12 cellular contexts compared by ENCODE assay signal in the genomic region with DNA sequence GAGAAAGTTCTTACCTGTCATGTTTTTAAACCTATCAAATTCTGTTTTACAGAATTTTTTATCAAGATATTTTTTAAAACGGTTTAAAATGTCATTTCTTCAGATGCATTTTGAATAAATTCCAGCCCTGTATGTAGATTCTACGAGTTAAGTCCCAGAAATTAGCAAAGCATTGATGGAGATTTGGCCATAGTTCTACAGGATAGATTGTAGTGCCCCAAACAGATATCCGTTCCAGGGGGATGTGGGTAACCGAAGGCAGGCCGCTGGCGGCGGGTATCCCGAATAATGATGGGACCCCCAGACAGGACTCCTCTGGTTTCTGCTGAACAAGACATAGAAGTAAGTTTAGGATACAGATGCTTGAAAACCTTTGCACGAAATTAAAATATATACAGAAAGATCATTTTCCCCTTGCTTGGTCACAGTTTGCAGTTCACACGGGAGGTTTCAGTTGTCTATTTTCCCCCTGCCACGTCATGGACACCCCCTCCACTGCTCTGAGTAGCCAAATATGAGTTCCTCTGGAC. TPM values are rescaled to one million over a fixed set of nuclear protein-coding genes. Genes with fewer than 3 reads are reported as not detected.
A peak's percentile ranks its signal among the peaks of the same experiment; 100 is the strongest.
DNase-seq lines count a peak whose midpoint lies in the region; ATAC-seq and TF ChIP-seq lines count a peak whose summit lies in the region.
"Had no signal": no experiment of that assay in that cellular context is flagged by ENCODE, and none has a peak within 500 bp of the region (broad histone marks: within the 10 kb centered on the region; RNA-seq: fewer than 3 reads in every experiment).

No MANE protein-coding gene starts in this region.

- no peak overlapping the region for H3K27ac ChIP-seq in right atrium auricular region
- H3K27ac ChIP-seq in cingulate gyrus (ENCODE audit: low read depth, low read length) = peak overlapping the region; percentile 88
- no peak overlapping the region for H3K27ac ChIP-seq in muscle layer of duodenum (ENCODE audit: low read length)
- H3K27ac ChIP-seq in aorta (ENCODE audit: low read depth in 1 of 2, low read length in 2 of 2) = no peak overlapping the region

- H3K4me3 ChIP-seq in right atrium auricular region (peak overlapping the region; percentile 28 to 49), muscle layer of duodenum (ENCODE audit: low read depth in 1 of 2, low read length in 2 of 2) (peak overlapping the region; percentile 40 to 81), aorta (ENCODE audit: low read length in 2 of 2) (peak overlapping the region; percentile 59 to 62)

- peaks cover 0 to 34% of the 10 kb centered on the region in 2 donors for H3K4me1 ChIP-seq in right atrium auricular region
- peaks cover 0 to 30% of the 10 kb centered on the region in 2 donors for H3K4me1 ChIP-seq in muscle layer of duodenum (ENCODE audit: control insufficient read depth in 1 of 2, insufficient read depth in 2 of 2, low read length in 2 of 2)
- no peaks in the 10 kb centered on the region for H3K4me1 ChIP-seq in aorta (ENCODE audit: control insufficient read depth in 1 of 2, insufficient read depth in 2 of 2, low read length in 2 of 2)

- H3K36me3 ChIP-seq in right atrium auricular region (no peaks in the 10 kb centered on the region), muscle layer of duodenum (ENCODE audit: control insufficient read depth in 1 of 2, insufficient read depth in 2 of 2, low read length in 2 of 2) (no peaks in the 10 kb centered on the region), aorta (ENCODE audit: control insufficient read depth in 1 of 2, insufficient read depth in 2 of 2, low read length in 1 of 2) (no peaks in the 10 kb centered on the region)

- DNase-seq in right atrium auricular region (ENCODE audit: low spot score) (no peak), Right ventricle myocardium inferior (ENCODE audit: missing footprints) (no peak), aorta (no peak), retina (no peak)
- DNase-seq in activated CD4-positive, alpha-beta T cell treated with anti-CD3 and anti-CD28 coated beads, Interleukin-2, amount 50 U/mL, for 4 hours = no peak
- no peak for DNase-seq in stimulated activated CD4-positive, alpha-beta T cell treated with anti-CD3 and anti-CD28 coated beads, Interleukin-15, amount 100 ng/mL, for 24 hours
- DNase-seq: activated T-cell treated with anti-CD3 and anti-CD28 coated beads, Interleukin-2, amount 50 U/mL, for 4 hours; erythroblast; naive thymus-derived CD8-positive, alpha-beta T cell; T-helper 1 cell had no signal

- no peaks in the 10 kb centered on the region for H3K9me3 ChIP-seq in right atrium auricular region
- no peaks in the 10 kb centered on the region for H3K9me3 ChIP-seq in muscle layer of duodenum (ENCODE audit: control insufficient read depth in 1 of 2, low read length in 2 of 2)
- H3K9me3 ChIP-seq in aorta (ENCODE audit: control insufficient read depth, low read length) = peaks cover 3% of the 10 kb centered on the region

- H3K27me3 ChIP-seq in right atrium auricular region = peaks cover 6 to 20% of the 10 kb centered on the region in 2 donors
- peaks cover 25% of the 10 kb centered on the region for H3K27me3 ChIP-seq in muscle layer of duodenum (ENCODE audit: low read depth, low read length)
- H3K27me3 ChIP-seq in aorta (ENCODE audit: control insufficient read depth in 1 of 2, insufficient read depth in 2 of 2, low read length in 1 of 2) = no peaks in the 10 kb centered on the region

- intact Hi-C loops in Right ventricle myocardium inferior (cut with DNase I) (no loop called here), aorta (cut with DNase I) (loop anchor here in 1 of 2 donors (10.0 kb wide), 2 partner anchors 561 to 1869 kb away; no protein-coding TSS in a partner anchor)

- TF ChIP-seq CTCF in right atrium auricular region (IDR thresholded peaks at IDR 0.05) = no peak

- WGBS in aorta, 2 donors = 1% methylated on average over 11 of the region's 11 CpGs

- ATAC-seq in Right ventricle myocardium inferior (no peak), aorta (ENCODE audit: low FRiP score) (no peak)
- ATAC-seq: activated T-cell treated with anti-CD3 and anti-CD28 coated beads, Interleukin-2, amount 50 U/mL, for 4 hours; naive thymus-derived CD8-positive, alpha-beta T cell had no signal

RNA-seq across cellular contexts. Expression of a gene that starts 0.8 kb away (rescaled TPM):
- total RNA-seq in right atrium auricular region (not detected), Right ventricle myocardium inferior (not detected), aorta (under 1 TPM in 1 of 2 donors, not detected in 1; 0.62 TPM)
- under 1 TPM in 1 of 2 donors, not detected in 1; 0.03 TPM for polyA plus RNA-seq in aorta
- total RNA-seq: activated T-cell treated with anti-CD3 and anti-CD28 coated beads, Interleukin-2, amount 50 U/mL, for 4 hours; naive thymus-derived CD8-positive, alpha-beta T cell had no signal
- polyA plus RNA-seq: naive thymus-derived CD8-positive, alpha-beta T cell had no signal
